Comparison of ENCODE assay signal across 1 cellular context in genomic region chr11:111870113-111870512, GRCh38.
TF ChIP-seq lines count a peak whose summit lies in the region.

No MANE protein-coding gene starts in this region.

TF ChIP-seq in A549, 52 proteins besides CTCF, POLR2A, EP300 and RAD21 (continued from another document):
- TF ChIP-seq ELK1 (IDR thresholded peaks at IDR 0.05; ENCODE audit: low read depth, low read length), result no peak
